ENCODE assay signal across 8 cellular contexts in the genomic region with DNA sequence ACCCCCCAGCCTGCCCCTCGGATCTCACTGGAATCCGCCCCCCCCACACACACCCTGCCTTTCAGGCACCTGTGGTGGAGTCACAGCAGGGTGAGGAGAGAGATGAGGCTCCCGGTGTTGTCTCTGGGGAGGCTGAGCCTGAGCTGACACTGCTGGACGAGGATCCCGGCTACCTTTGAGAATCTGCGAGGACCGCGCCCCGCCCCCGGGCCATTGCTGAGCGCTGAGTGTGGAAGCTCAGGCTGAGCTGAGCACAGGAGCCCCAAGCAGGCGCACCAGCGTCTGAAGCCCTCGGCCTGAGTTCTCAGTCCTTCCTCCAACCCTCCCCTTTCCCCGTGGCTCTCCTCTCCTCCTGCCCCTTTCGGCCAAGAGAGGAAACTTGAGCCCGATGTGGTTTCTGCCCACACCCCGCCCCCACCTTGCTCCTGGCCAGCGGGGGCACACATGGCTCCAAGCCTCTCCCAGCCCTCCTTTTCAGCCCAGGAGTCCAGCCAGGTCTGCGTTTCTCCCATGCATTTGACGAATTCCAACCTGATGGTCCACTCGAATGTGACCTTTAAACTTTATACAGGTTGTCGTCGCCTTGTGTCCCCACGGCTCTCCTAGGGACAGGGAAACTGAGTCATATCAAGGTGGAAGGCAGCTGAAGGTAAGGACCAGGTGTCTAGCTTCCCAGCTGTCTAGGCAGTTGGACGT.
DNase-seq lines count a peak whose midpoint lies in the region; ATAC-seq, FAIRE-seq and TF ChIP-seq lines count a peak whose summit lies in the region.

A gene (minus strand): TSS at position 284 of the 696 bp plus-strand sequence. CDS start 5,767 bp downstream, outside the sequence.

- in situ Hi-C loops in brain microvascular endothelial cell (cut with HindIII; ENCODE audit: low pct_ligation_motif_present, low sequenced_read_pairs): no loop called here

- H3K36me3 ChIP-seq in brain microvascular endothelial cell (replicated peaks): no peaks in the 10 kb centered on the region

- no peak for ATAC-seq in GM21619 (IDR thresholded peaks at IDR 0.05; ENCODE audit: unreplicated experiment)

- H3K4me3 ChIP-seq in HFF-Myc (replicated peaks; ENCODE audit: low read depth, low read length) (peak within 1 kb of the TSS; percentile 16), brain microvascular endothelial cell (ENCODE audit: low read depth, low read length) (peak within 1 kb of the TSS; percentile 26)

- DNase-seq in Ammon's horn (ENCODE audit: low spot score): peak; percentile 45
- peak; percentile 50 for DNase-seq in HFF-Myc (ENCODE audit: extremely low read depth, low read depth)
- DNase-seq in RCC 7860 (ENCODE audit: low spot score): peak; percentile 31
- DNase-seq in brain microvascular endothelial cell: peak; percentile 60
- peak; percentile 99 for DNase-seq in islet precursor cell
- peak; percentile 60 for DNase-seq in stimulated activated CD8-positive, alpha-beta memory T cell treated with anti-CD3 and anti-CD28 coated beads, Interleukin-4, amount 100 ng/mL, for 48 hours
- DNase-seq in central memory CD4-positive, alpha-beta T cell: no peak

- peaks cover 27% of the 10 kb centered on the region for H3K27me3 ChIP-seq in brain microvascular endothelial cell (replicated peaks)

- FAIRE-seq in RCC 7860 (lab: Jason Lieb, UNC): no peak

- H3K27ac ChIP-seq in brain microvascular endothelial cell: no peak within 1 kb of the TSS

- no peak for TF ChIP-seq CTCF in HFF-Myc (IDR thresholded peaks at IDR 0.05; ENCODE audit: low read depth, low read length, missing control alignments)
- no peak for TF ChIP-seq CTCF in brain microvascular endothelial cell (IDR thresholded peaks at IDR 0.05; ENCODE audit: low read depth, low read length, missing control alignments)
